10 cellular contexts compared by ENCODE assay signal in genomic region chr10:91907033-91907594, GRCh38. TPM values are rescaled to one million over a fixed set of nuclear protein-coding genes. Genes with fewer than 3 reads are reported as not detected.
DNase-seq lines count a peak whose midpoint lies in the region; ATAC-seq and TF ChIP-seq lines count a peak whose summit lies in the region.
"Had no signal": no experiment of that assay in that cellular context is flagged by ENCODE, and none has a peak within 500 bp of the region (broad histone marks: within the 10 kb centered on the region; RNA-seq: fewer than 3 reads in every experiment).

No MANE protein-coding gene starts in this region.

- H3K27ac ChIP-seq in BLaER1 treated with 17β-estradiol and CSF1 and Interleukin-3, amounts not matched to agents 10 nM and 100 nM: no peak overlapping the region
- H3K27ac ChIP-seq in GM23338 (ENCODE audit: low read depth): no peak overlapping the region
- no peak overlapping the region for H3K27ac ChIP-seq in mesodermal cell (ENCODE audit: low read depth, low read length, severe bottlenecking)
- no peak overlapping the region for H3K27ac ChIP-seq in body of pancreas

- H3K9me3 ChIP-seq in BLaER1 treated with 17β-estradiol and CSF1 and Interleukin-3, amounts not matched to agents 10 nM and 100 nM (replicated peaks in 1 of 11): no peaks in the 10 kb centered on the region
- H3K9me3 ChIP-seq in mesodermal cell (ENCODE audit: control insufficient read depth, low read length) (no peaks in the 10 kb centered on the region), body of pancreas (no peaks in the 10 kb centered on the region)

- ATAC-seq in GM23338: no peak
- no peak for ATAC-seq in activated naive CD8-positive, alpha-beta T cell treated with anti-CD3 and anti-CD28 coated beads, Interleukin-2, amount 10 ng/mL, durations not matched to agents 7 days and 5 days (ENCODE audit: low read depth)
- no peak for ATAC-seq in HG03175 (IDR thresholded peaks at IDR 0.05; ENCODE audit: unreplicated experiment)
- no peak for ATAC-seq in body of pancreas

- DNase-seq in GM23338 (ENCODE audit: low spot score) (no peak), GM20000 (ENCODE audit: low spot score) (no peak), body of pancreas (no peak), medulla oblongata (ENCODE audit: extremely low spot score) (no peak)
- no peak for DNase-seq in activated naive CD8-positive, alpha-beta T cell treated with anti-CD3 and anti-CD28 coated beads, Interleukin-2, amount 10 ng/mL, durations not matched to agents 7 days and 5 days
- DNase-seq: aorta, NCI-H1105 treated with DMSO at 0.1 percent for 48 hours had no signal

- no peak for TF ChIP-seq CTCF in GM23338 (conservative IDR thresholded peaks at IDR 0.05; ENCODE audit: low read depth in 2 of 2)
- TF ChIP-seq CTCF in GM20000 (IDR thresholded peaks at IDR 0.05; ENCODE audit: extremely low read depth, missing control alignments): no peak
- no peak for TF ChIP-seq CTCF in body of pancreas (IDR thresholded peaks at IDR 0.05)

- intact Hi-C loops in body of pancreas (cut with DNase I): no loop called here

- H3K9me2 ChIP-seq in GM23338 (ENCODE audit: insufficient read depth): no peaks in the 10 kb centered on the region

- no peak for TF ChIP-seq POLR2A in body of pancreas (IDR thresholded peaks at IDR 0.05)

- H3K4me2 ChIP-seq in BLaER1 treated with 17β-estradiol and CSF1 and Interleukin-3, amounts not matched to agents 10 nM and 100 nM: peak overlapping the region; percentile 84 to 96 (median 93); a peak in 21 of 22 replicates
- H3K4me2 ChIP-seq in GM23338: peak overlapping the region; percentile 92

- H3K27me3 ChIP-seq in BLaER1 treated with 17β-estradiol and CSF1 and Interleukin-3, amounts not matched to agents 10 nM and 100 nM: no peaks in the 10 kb centered on the region
- H3K27me3 ChIP-seq in GM23338 (ENCODE audit: insufficient read depth): no peaks in the 10 kb centered on the region
- H3K27me3 ChIP-seq in body of pancreas: no peaks in the 10 kb centered on the region

- peak overlapping the region in 8 of 11 experiments; percentile 77 to 89 (median 85); a peak in 11 of 22 replicates for H3K9ac ChIP-seq in BLaER1 treated with 17β-estradiol and CSF1 and Interleukin-3, amounts not matched to agents 10 nM and 100 nM

- peaks cover 3% of the 10 kb centered on the region; the same call in 2 of the 3 replicates for H3K9me3 Mint-ChIP-seq in GM23338
- no peaks in the 10 kb centered on the region for H3K9me3 Mint-ChIP-seq in activated naive CD8-positive, alpha-beta T cell treated with anti-CD3 and anti-CD28 coated beads, Interleukin-2, amount 10 ng/mL, durations not matched to agents 7 days and 5 days

- peak overlapping the region in 9 of 10 experiments; percentile 72 to 95 (median 84); a peak in 16 of 20 replicates for H3K4me3 ChIP-seq in BLaER1 treated with 17β-estradiol and CSF1 and Interleukin-3, amounts not matched to agents 10 nM and 100 nM
- H3K4me3 ChIP-seq in GM23338: peak overlapping the region; percentile 82
- peak overlapping the region; percentile 68 for H3K4me3 ChIP-seq in mesodermal cell (ENCODE audit: extremely low read depth, insufficient read depth, low read length, poor library complexity, severe bottlenecking)
- H3K4me3 ChIP-seq in body of pancreas: no peak overlapping the region

- no peak overlapping the region for H2AFZ ChIP-seq in GM23338

- peaks cover 23% of the 10 kb centered on the region for H3K79me2 ChIP-seq in GM23338 (replicated peaks; ENCODE audit: insufficient read depth)

- no peaks in the 10 kb centered on the region; the same call in 1 of the 2 replicates for H3F3A ChIP-seq in GM23338 (replicated peaks; ENCODE audit: low read depth)

- H3K36me3 ChIP-seq in BLaER1 treated with 17β-estradiol and CSF1 and Interleukin-3, amounts not matched to agents 10 nM and 100 nM: peaks cover 0 to 14% (median 0%) of the 10 kb centered on the region in 11 experiments; a peak in 3 of 22 replicates
- H3K36me3 ChIP-seq in GM23338 (ENCODE audit: insufficient read depth) (peaks cover 8% of the 10 kb centered on the region; the same call in 1 of the 2 replicates), mesodermal cell (ENCODE audit: control insufficient read depth, insufficient read depth, low read length) (peaks cover 24% of the 10 kb centered on the region), body of pancreas (replicated peaks in 1 of 2; ENCODE audit: insufficient read depth in 1 of 2, low read depth in 2 of 2) (no peaks in the 10 kb centered on the region)

- POLR2A ChIA-PET in activated naive CD8-positive, alpha-beta T cell treated with anti-CD3 and anti-CD28 coated beads, Interleukin-2, amount 10 ng/mL, durations not matched to agents 7 days and 5 days (lab: Charles Lee): interaction anchor here (0.9 to 2.0 kb wide), 2 partner anchors 20 to 108 kb away, joined by 4 read pairs; no protein-coding TSS in a partner anchor

- no peak overlapping the region for H3K27ac Mint-ChIP-seq in GM23338
- H3K27ac Mint-ChIP-seq in activated naive CD8-positive, alpha-beta T cell treated with anti-CD3 and anti-CD28 coated beads, Interleukin-2, amount 10 ng/mL, durations not matched to agents 7 days and 5 days: no peak overlapping the region

- peaks cover 11% of the 10 kb centered on the region for H3K27me3 Mint-ChIP-seq in GM23338 (ENCODE audit: insufficient read depth, low read depth, poor library complexity)
- peaks cover 6% of the 10 kb centered on the region for H3K27me3 Mint-ChIP-seq in activated naive CD8-positive, alpha-beta T cell treated with anti-CD3 and anti-CD28 coated beads, Interleukin-2, amount 10 ng/mL, durations not matched to agents 7 days and 5 days

- peaks cover 42% of the 10 kb centered on the region for H3K36me3 Mint-ChIP-seq in GM23338 (ENCODE audit: low read depth)
- peaks cover 12% of the 10 kb centered on the region for H3K36me3 Mint-ChIP-seq in activated naive CD8-positive, alpha-beta T cell treated with anti-CD3 and anti-CD28 coated beads, Interleukin-2, amount 10 ng/mL, durations not matched to agents 7 days and 5 days

- H3K4me1 Mint-ChIP-seq in GM23338: peaks cover 32% of the 10 kb centered on the region
- peaks cover 22% of the 10 kb centered on the region for H3K4me1 Mint-ChIP-seq in activated naive CD8-positive, alpha-beta T cell treated with anti-CD3 and anti-CD28 coated beads, Interleukin-2, amount 10 ng/mL, durations not matched to agents 7 days and 5 days

- H4K20me1 ChIP-seq in BLaER1 treated with 17β-estradiol and CSF1 and Interleukin-3, amounts not matched to agents 10 nM and 100 nM: no peaks in the 10 kb centered on the region
- no peaks in the 10 kb centered on the region for H4K20me1 ChIP-seq in GM23338 (replicated peaks; ENCODE audit: insufficient read depth)

- peak overlapping the region; percentile 87 for H3K4me3 Mint-ChIP-seq in GM23338
- H3K4me3 Mint-ChIP-seq in activated naive CD8-positive, alpha-beta T cell treated with anti-CD3 and anti-CD28 coated beads, Interleukin-2, amount 10 ng/mL, durations not matched to agents 7 days and 5 days: peak overlapping the region; percentile 90

- 82 to 89% methylated on average over 4 to 5 of the region's 5 CpGs for WGBS in mesodermal cell (ENCODE audit: insufficient coverage in 2 of 2), 2 experiments
- 89 to 97% methylated on average over 5 of the region's 5 CpGs for WGBS in body of pancreas, 2 donors

- H3K4me1 ChIP-seq in BLaER1 treated with 17β-estradiol and CSF1 and Interleukin-3, amounts not matched to agents 10 nM and 100 nM: peaks cover 27 to 46% (median 34%) of the 10 kb centered on the region in 10 experiments
- H3K4me1 ChIP-seq in GM23338 (ENCODE audit: insufficient read depth) (peaks cover 28% of the 10 kb centered on the region), mesodermal cell (ENCODE audit: control insufficient read depth, insufficient read depth, low read length, poor library complexity, severe bottlenecking) (peaks cover 16% of the 10 kb centered on the region), body of pancreas (peaks cover 17% of the 10 kb centered on the region)

TF ChIP-seq in GM23338, 12 proteins besides CTCF, POLR2A, EP300 and RAD21:
- TF ChIP-seq POLR2AphosphoS5 (IDR thresholded peaks at IDR 0.05; ENCODE audit: low read depth): no peak
- TF ChIP-seq CREB1 (CRISPR knock-in tag; IDR thresholded peaks at IDR 0.05; ENCODE audit: low read depth): no peak
- no peak for TF ChIP-seq ZNF331 (CRISPR knock-in tag; IDR thresholded peaks at IDR 0.05; ENCODE audit: low read depth)

RNA-seq across cellular contexts. Expression of gene FGFBP3, which starts 2.2 kb away (rescaled TPM):
- total RNA-seq in GM23338 (2014; rRNA removed; shearing (Covaris generic)): 73.2 and 73.9 TPM in 2 replicates
- 65.7 and 71.9 TPM in 2 replicates for polyA plus RNA-seq in GM23338 (2016; fragmentation: Nextera tagmentation; extraction: Ambion mirVana)
- 1 to 10 TPM; 2.9 to 3.0 TPM for total RNA-seq in activated naive CD8-positive, alpha-beta T cell treated with anti-CD3 and anti-CD28 coated beads, Interleukin-2, amount 10 ng/mL, durations not matched to agents 7 days and 5 days
- polyA plus RNA-seq in mesodermal cell (2013, experiment 1 of 2): 21.5 TPM
- polyA plus RNA-seq in mesodermal cell (2013, experiment 2 of 2): 15.7 TPM
- total RNA-seq in body of pancreas: 1 to 10 TPM; 2.3 to 3.4 TPM

RNA-seq across cellular contexts. Expression of gene BTAF1, which starts 16.5 kb away (rescaled TPM):
- 47.3 and 55.7 TPM in 2 replicates for total RNA-seq in GM23338 (2014; rRNA removed; shearing (Covaris generic))
- 19.0 and 30.4 TPM in 2 replicates for polyA plus RNA-seq in GM23338 (2016; fragmentation: Nextera tagmentation; extraction: Ambion mirVana)
- total RNA-seq in activated naive CD8-positive, alpha-beta T cell treated with anti-CD3 and anti-CD28 coated beads, Interleukin-2, amount 10 ng/mL, durations not matched to agents 7 days and 5 days: 10 to 100 TPM; 59.9 to 62.1 TPM
- 31.8 TPM for polyA plus RNA-seq in mesodermal cell (2013, experiment 1 of 2)
- polyA plus RNA-seq in mesodermal cell (2013, experiment 2 of 2): 33.3 TPM
- total RNA-seq in body of pancreas: 10 to 100 TPM; 30.0 to 39.7 TPM

Comparison
In these comparisons a context has a peak if more than half of its experiments do, and no peak if none do; other contexts are left out.
1. H3K4me3 ChIP-seq: peak in BLaER1 treated with 17β-estradiol and CSF1 and Interleukin-3, amounts not matched to agents 10 nM and 100 nM (9 of 10), GM23338 (single experiment) and mesodermal cell (single experiment); none in body of pancreas (0 of 2).
2. RNA of gene FGFBP3, which starts 2.2 kb away (total RNA-seq): 73.2 to 73.9 TPM in GM23338; 2.3 to 3.4 TPM in body of pancreas and 2.9 to 3.0 TPM in activated naive CD8-positive, alpha-beta T cell treated with anti-CD3 and anti-CD28 coated beads, Interleukin-2, amount 10 ng/mL, durations not matched to agents 7 days and 5 days; every median in the first group is over 10 times any median in the second.